ENCODE assay signal across 10 cellular contexts in genomic region chr2:37132914-37133313, GRCh38. TPM values are rescaled to one million over a fixed set of nuclear protein-coding genes. Genes with fewer than 3 reads are reported as not detected.
"Had no signal": no experiment of that assay in that cellular context is flagged by ENCODE, and none has a peak within 500 bp of the region (broad histone marks: within the 10 kb centered on the region; RNA-seq: fewer than 3 reads in every experiment).

No MANE protein-coding gene starts in this region.

- H3K27ac ChIP-seq: GM23248 had no signal

- H3K9me3 ChIP-seq: HAP-1 had no signal

- H3K4me1 Mint-ChIP-seq: H9 had no signal

- H3K9me3 Mint-ChIP-seq: H9, HFFc6 had no signal

- H3K27ac Mint-ChIP-seq: H9, HFFc6 had no signal

- ATAC-seq: HCT116 had no signal

- H3K9ac ChIP-seq: GM23248 had no signal

- H3K4me3 Mint-ChIP-seq: H9, HFFc6 had no signal

- H3K4me3 ChIP-seq: GM23248, HAP-1 had no signal

- H3K4me1 ChIP-seq: HAP-1 had no signal

- H2AFZ ChIP-seq: GM23248 had no signal

- FAIRE-seq: H1, H54 had no signal

- DNase-seq: GM23248, GOT3, H7, H9, HCEC 1CT, HFFc6 had no signal

RNA-seq across cellular contexts. Expression of gene SULT6B1, which starts 55.6 kb away (rescaled TPM):
- total RNA-seq: GM23248, H1, H7, H9, HFFc6 had no signal
- polyA plus RNA-seq: GM23248, H1 had no signal
